8 cellular contexts compared by ENCODE assay signal in genomic region chr17:1398028-1398427, GRCh38. TPM values are rescaled to one million over a fixed set of nuclear protein-coding genes. Genes with fewer than 3 reads are reported as not detected.
A peak's percentile ranks its signal among the peaks of the same experiment; 100 is the strongest.
DNase-seq lines count a peak whose midpoint lies in the region; ATAC-seq, FAIRE-seq and TF ChIP-seq lines count a peak whose summit lies in the region.

No MANE protein-coding gene starts in this region.

- no peak for FAIRE-seq in frontal cortex (lab: Jason Lieb, UNC)

- H3K36me3 Mint-ChIP-seq in activated T-cell treated with anti-CD3 and anti-CD28 coated beads, Interleukin-2, amount 50 U/mL, for 24 hours (ENCODE audit: low read depth) = peaks cover 70% of the 10 kb centered on the region
- peaks cover 54% of the 10 kb centered on the region for H3K36me3 Mint-ChIP-seq in activated naive CD8-positive, alpha-beta T cell treated with anti-CD3 and anti-CD28 coated beads for 36 hours

- H3K9me3 ChIP-seq in left lung = no peaks in the 10 kb centered on the region
- no peaks in the 10 kb centered on the region for H3K9me3 ChIP-seq in tibial artery

- TF ChIP-seq CTCF in left lung (IDR thresholded peaks at IDR 0.05) (no peak), tibial artery (IDR thresholded peaks at IDR 0.05) (no peak)

- H3K4me3 ChIP-seq in left lung (peak overlapping the region; percentile 71 to 87), tibial artery (peak overlapping the region; percentile 80 to 90)

- no peak for DNase-seq in activated T-cell treated with anti-CD3 and anti-CD28 coated beads, Interleukin-2, amount 50 U/mL, for 24 hours
- DNase-seq in activated T-cell treated with anti-CD3 and anti-CD28 coated beads, Interleukin-2, amount 50 U/mL, for 1 hour = no peak
- no peak for DNase-seq in activated naive CD8-positive, alpha-beta T cell treated with anti-CD3 and anti-CD28 coated beads for 36 hours
- no peak for DNase-seq in left lung
- DNase-seq in tibial artery = no peak
- no peak for DNase-seq in frontal cortex (ENCODE audit: low spot score in 2 of 2)

- peaks cover 52% of the 10 kb centered on the region for H3K4me1 Mint-ChIP-seq in activated T-cell treated with anti-CD3 and anti-CD28 coated beads, Interleukin-2, amount 50 U/mL, for 24 hours (ENCODE audit: low read depth)
- peaks cover 44% of the 10 kb centered on the region for H3K4me1 Mint-ChIP-seq in activated naive CD8-positive, alpha-beta T cell treated with anti-CD3 and anti-CD28 coated beads for 36 hours

- peak overlapping the region; percentile 100 for H3K27ac Mint-ChIP-seq in activated T-cell treated with anti-CD3 and anti-CD28 coated beads, Interleukin-2, amount 50 U/mL, for 24 hours
- peak overlapping the region; percentile 99 for H3K27ac Mint-ChIP-seq in activated naive CD8-positive, alpha-beta T cell treated with anti-CD3 and anti-CD28 coated beads for 36 hours

- intact Hi-C loops in left lung (cut with DNase I) = no loop called here
- intact Hi-C loops in tibial artery (cut with DNase I; ENCODE audit: low total_unique reads) = no loop called here

- peak overlapping the region; percentile 99 for H3K4me3 Mint-ChIP-seq in activated T-cell treated with anti-CD3 and anti-CD28 coated beads, Interleukin-2, amount 50 U/mL, for 24 hours
- H3K4me3 Mint-ChIP-seq in activated naive CD8-positive, alpha-beta T cell treated with anti-CD3 and anti-CD28 coated beads for 36 hours = peak overlapping the region; percentile 94

- H3K4me1 ChIP-seq in left lung (peaks cover 20 to 67% of the 10 kb centered on the region in 2 donors), tibial artery (peaks cover 0 to 64% (median 35%) of the 10 kb centered on the region in 4 donors)

- no peaks in the 10 kb centered on the region for H3K9me3 Mint-ChIP-seq in activated T-cell treated with anti-CD3 and anti-CD28 coated beads, Interleukin-2, amount 50 U/mL, for 24 hours
- H3K9me3 Mint-ChIP-seq in activated naive CD8-positive, alpha-beta T cell treated with anti-CD3 and anti-CD28 coated beads for 36 hours = no peaks in the 10 kb centered on the region

- H3K27ac ChIP-seq in left lung (peak overlapping the region; percentile 92 to 95), tibial artery (peak overlapping the region; percentile 98 to 99)

- H3K36me3 ChIP-seq in left lung (peaks cover 0 to 17% of the 10 kb centered on the region in 2 donors), tibial artery (no peaks in the 10 kb centered on the region)

- H3K27me3 Mint-ChIP-seq in activated T-cell treated with anti-CD3 and anti-CD28 coated beads, Interleukin-2, amount 50 U/mL, for 24 hours = no peaks in the 10 kb centered on the region
- no peaks in the 10 kb centered on the region for H3K27me3 Mint-ChIP-seq in activated naive CD8-positive, alpha-beta T cell treated with anti-CD3 and anti-CD28 coated beads for 36 hours

- ATAC-seq in left lung (no peak), GM19452 (IDR thresholded peaks at IDR 0.05; ENCODE audit: unreplicated experiment) (no peak), GM18502 (IDR thresholded peaks at IDR 0.05; ENCODE audit: poor library complexity, unreplicated experiment) (no peak)

- H3K27me3 ChIP-seq in left lung (no peaks in the 10 kb centered on the region), tibial artery (no peaks in the 10 kb centered on the region)

RNA-seq across cellular contexts. Expression of gene YWHAE, which starts 2.0 kb away (rescaled TPM):
- 100 to 1,000 TPM; 550 to 555 TPM for total RNA-seq in activated naive CD8-positive, alpha-beta T cell treated with anti-CD3 and anti-CD28 coated beads for 36 hours
- total RNA-seq in left lung = 100 to 1,000 TPM; 437 to 455 TPM
- 597 TPM for total RNA-seq in frontal cortex

RNA-seq across cellular contexts. Expression of gene CRK, which starts 58.0 kb away (rescaled TPM):
- 10 to 100 TPM; 13.5 to 14.0 TPM for total RNA-seq in activated naive CD8-positive, alpha-beta T cell treated with anti-CD3 and anti-CD28 coated beads for 36 hours
- 10 to 100 TPM; 65.4 to 84.0 TPM for total RNA-seq in left lung
- 164 TPM for total RNA-seq in frontal cortex

Comparison
In these comparisons a context has a peak if more than half of its experiments do, and no peak if none do; other contexts are left out.
1. RNA of gene CRK, which starts 58.0 kb away (total RNA-seq): 164 TPM in frontal cortex (single experiment) and 65.4 to 84.0 TPM in left lung; 13.5 to 14.0 TPM in activated naive CD8-positive, alpha-beta T cell treated with anti-CD3 and anti-CD28 coated beads for 36 hours; every median in the first group is over 4 times any median in the second.